Comparison of ENCODE assay signal across 8 cellular contexts in genomic region chr12:104958009-104958945, GRCh38. TPM values are rescaled to one million over a fixed set of nuclear protein-coding genes. Genes with fewer than 3 reads are reported as not detected.
DNase-seq lines count a peak whose midpoint lies in the region; ATAC-seq and TF ChIP-seq lines count a peak whose summit lies in the region.

Gene SLC41A2, minus strand, starts transcription at chr12:104958290. Its CDS starts 29,763 bp downstream, at chr12:104928527.

- peaks cover 8 to 26% (median 14%) of the 10 kb centered on the region in 10 experiments; a peak in 19 of 20 replicates for H3K4me1 ChIP-seq in BLaER1 treated with 17β-estradiol and CSF1 and Interleukin-3, amounts not matched to agents 10 nM and 100 nM

- H3K27ac ChIP-seq in BLaER1 treated with 17β-estradiol and CSF1 and Interleukin-3, amounts not matched to agents 10 nM and 100 nM = peak within 1 kb of the TSS; percentile 52 to 83 (median 67); a peak in 21 of 22 replicates

- peaks cover 24% of the 10 kb centered on the region for H3K4me1 Mint-ChIP-seq in activated CD8-positive, alpha-beta T cell treated with anti-CD3 and anti-CD28 coated beads for 36 hours (ENCODE audit: low read depth)

- no peaks in the 10 kb centered on the region for H3K9me3 ChIP-seq in BLaER1 treated with 17β-estradiol and CSF1 and Interleukin-3, amounts not matched to agents 10 nM and 100 nM (replicated peaks in 1 of 11)

- peak within 1 kb of the TSS; percentile 66 to 91 (median 76) for H3K4me3 ChIP-seq in BLaER1 treated with 17β-estradiol and CSF1 and Interleukin-3, amounts not matched to agents 10 nM and 100 nM

- H4K20me1 ChIP-seq in BLaER1 treated with 17β-estradiol and CSF1 and Interleukin-3, amounts not matched to agents 10 nM and 100 nM = no peaks in the 10 kb centered on the region

- peak within 1 kb of the TSS; percentile 67 to 87 (median 80) for H3K9ac ChIP-seq in BLaER1 treated with 17β-estradiol and CSF1 and Interleukin-3, amounts not matched to agents 10 nM and 100 nM

- no peaks in the 10 kb centered on the region for H3K36me3 Mint-ChIP-seq in activated CD8-positive, alpha-beta T cell treated with anti-CD3 and anti-CD28 coated beads for 36 hours (ENCODE audit: low read depth)

- POLR2A ChIA-PET in activated CD8-positive, alpha-beta T cell treated with anti-CD3 and anti-CD28 coated beads for 36 hours (lab: Charles Lee) = interaction anchor here (0.8 to 1.6 kb wide), 6 partner anchors 13 to 79 kb away, joined by 3 to 4 read pairs (median 3); no protein-coding TSS in a partner anchor

- no peaks in the 10 kb centered on the region for H3K9me3 Mint-ChIP-seq in activated CD8-positive, alpha-beta T cell treated with anti-CD3 and anti-CD28 coated beads for 36 hours

- TF ChIP-seq CTCF in activated CD8-positive, alpha-beta T cell treated with anti-CD3 and anti-CD28 coated beads for 36 hours (IDR thresholded peaks at IDR 0.05) = no peak

- intact Hi-C loops in activated CD8-positive, alpha-beta T cell treated with anti-CD3 and anti-CD28 coated beads for 36 hours (cut with micrococcal nuclease) = no loop called here

- peaks cover 13% of the 10 kb centered on the region for H3K27me3 Mint-ChIP-seq in activated CD8-positive, alpha-beta T cell treated with anti-CD3 and anti-CD28 coated beads for 36 hours

- peak; percentile 82 for ATAC-seq in GM19023 (IDR thresholded peaks at IDR 0.05; ENCODE audit: unreplicated experiment)
- peak; percentile 65 for ATAC-seq in HG03196 (IDR thresholded peaks at IDR 0.05; ENCODE audit: unreplicated experiment)
- ATAC-seq in activated CD8-positive, alpha-beta T cell treated with anti-CD3 and anti-CD28 coated beads for 36 hours = peak; percentile 88

- peak; percentile 60 for DNase-seq in NCI-H446 treated with DMSO at 0.1 percent for 48 hours (lab: John Stamatoyannopoulos, UW)
- DNase-seq in activated CD8-positive, alpha-beta T cell treated with anti-CD3 and anti-CD28 coated beads for 36 hours = peak; percentile 92
- DNase-seq in effector CD8-positive, alpha-beta T cell (lab: John Stamatoyannopoulos, UW) = peak; percentile 56
- DNase-seq in lung microvascular endothelial cell (ENCODE audit: low read depth in 2 of 2) = peak; percentile 57 to 91
- DNase-seq in stimulated activated CD4-positive, alpha-beta T cell treated with anti-CD3 and anti-CD28 coated beads, TNF-alpha, amount 100 ng/mL, for 48 hours (ENCODE audit: low read depth in 3 of 3) = peak; percentile 50 to 74 (median 70)

- no peaks in the 10 kb centered on the region for H3K36me3 ChIP-seq in BLaER1 treated with 17β-estradiol and CSF1 and Interleukin-3, amounts not matched to agents 10 nM and 100 nM

- peak within 1 kb of the TSS; percentile 84 for H3K27ac Mint-ChIP-seq in activated CD8-positive, alpha-beta T cell treated with anti-CD3 and anti-CD28 coated beads for 36 hours

- CTCF ChIA-PET in activated CD8-positive, alpha-beta T cell treated with anti-CD3 and anti-CD28 coated beads for 36 hours (lab: Charles Lee) = interaction anchor here (0.7 to 3.0 kb wide), 16 partner anchors 9 to 577 kb away, joined by 3 to 13 read pairs (median 4); partner anchors contain the start of gene NOPCHAP1

- H3K27me3 ChIP-seq in BLaER1 treated with 17β-estradiol and CSF1 and Interleukin-3, amounts not matched to agents 10 nM and 100 nM = peaks cover 11 to 40% (median 24%) of the 10 kb centered on the region in 11 experiments

- peak within 1 kb of the TSS; percentile 78 for H3K4me3 Mint-ChIP-seq in activated CD8-positive, alpha-beta T cell treated with anti-CD3 and anti-CD28 coated beads for 36 hours

- peak within 1 kb of the TSS; percentile 82 to 98 (median 96) for H3K4me2 ChIP-seq in BLaER1 treated with 17β-estradiol and CSF1 and Interleukin-3, amounts not matched to agents 10 nM and 100 nM

RNA-seq across cellular contexts. Expression of gene SLC41A2, which starts in this region (rescaled TPM):
- 10 to 100 TPM in 1 of 2 experiments, 1 to 10 TPM in 1; 5.3 to 11.1 TPM for total RNA-seq in activated CD8-positive, alpha-beta T cell treated with anti-CD3 and anti-CD28 coated beads for 36 hours
- 2.6 and 6.9 TPM in 2 replicates for total RNA-seq in lung microvascular endothelial cell

Comparison
In these comparisons a context has a peak if more than half of its experiments do, and no peak if none do; other contexts are left out.
1. Peak in every context shown above with its lines: DNase-seq, ATAC-seq, H3K4me3 ChIP-seq and H3K27ac ChIP-seq.